In genomic region chr19:45075215-45076028, GRCh38 we compare ENCODE assay signal across 8 cellular contexts. TPM values are rescaled to one million over a fixed set of nuclear protein-coding genes. Genes with fewer than 3 reads are reported as not detected.
DNase-seq lines count a peak whose midpoint lies in the region; ATAC-seq, FAIRE-seq and TF ChIP-seq lines count a peak whose summit lies in the region.
"Had no signal": no experiment of that assay in that cellular context is flagged by ENCODE, and none has a peak within 500 bp of the region (broad histone marks: within the 10 kb centered on the region; RNA-seq: fewer than 3 reads in every experiment).

No MANE protein-coding gene starts in this region.

- TF ChIP-seq CTCF in GM10266 (IDR thresholded peaks at IDR 0.05; ENCODE audit: control insufficient read depth, insufficient read depth, low read depth, missing control alignments) (no peak), kidney (IDR thresholded peaks at IDR 0.05; ENCODE audit: borderline replicate concordance, extremely low read depth, insufficient read depth) (no peak)

- H3K4me1 ChIP-seq in SJCRH30: no peaks in the 10 kb centered on the region
- H3K4me1 ChIP-seq in kidney (ENCODE audit: control insufficient read depth in 1 of 2, insufficient read depth in 1 of 2, low read depth in 1 of 2, low read length in 2 of 2): peaks cover 12 to 19% of the 10 kb centered on the region in 2 donors

- H3K9me3 ChIP-seq in SJCRH30 (replicated peaks): no peaks in the 10 kb centered on the region
- H3K9me3 ChIP-seq in kidney (ENCODE audit: control insufficient read depth in 1 of 2, low read length in 2 of 2): no peaks in the 10 kb centered on the region

- FAIRE-seq in kidney (lab: Jason Lieb, UNC): no peak
- FAIRE-seq: frontal cortex had no signal

- H3K27ac ChIP-seq in SJCRH30 (no peak overlapping the region), kidney (ENCODE audit: low read depth in 2 of 2, low read length in 2 of 2) (peak overlapping the region; percentile 32 to 69)

- DNase-seq in GM10266 (ENCODE audit: extremely low spot score) (peak; percentile 98), HT-29 (ENCODE audit: low spot score) (peak; percentile 67), SJCRH30 (peak; percentile 18 to 25), kidney (peak; percentile 96)
- peak; percentile 22 for DNase-seq in central memory CD4-positive, alpha-beta T cell
- peak; percentile 28 for DNase-seq in stimulated activated CD4-positive, alpha-beta T cell treated with anti-CD3 and anti-CD28 coated beads, Interleukin-1b, Interleukin-23, amount 100 ng/mL, for 48 hours

- intact Hi-C loops in kidney (cut with DNase I): no loop called here

- H3K4me3 ChIP-seq in SJCRH30: no peak overlapping the region
- peak overlapping the region; percentile 29 to 54 for H3K4me3 ChIP-seq in kidney (ENCODE audit: low read length in 2 of 2)

- H3K36me3 ChIP-seq in SJCRH30 (peaks cover 1% of the 10 kb centered on the region; the same call in 1 of the 2 replicates), kidney (ENCODE audit: control insufficient read depth in 1 of 2, insufficient read depth in 2 of 2, low read length in 2 of 2) (peaks cover 2% of the 10 kb centered on the region in 2 donors)

- peak; percentile 49 for ATAC-seq in GM21515 (IDR thresholded peaks at IDR 0.05; ENCODE audit: unreplicated experiment)

- peak overlapping the region; percentile 24 to 26 for H3K9ac ChIP-seq in kidney (ENCODE audit: low read length in 2 of 2)

- no peaks in the 10 kb centered on the region for H3K27me3 ChIP-seq in SJCRH30

RNA-seq across cellular contexts. Expression of gene ZNF296, which starts 0.9 kb away (rescaled TPM):
- 1.5 and 1.7 TPM in 2 replicates for total RNA-seq in HT-29 (2014; rRNA removed; shearing (Covaris generic))
- not detected in 2 replicates for total RNA-seq in SJCRH30 (2014; rRNA removed; shearing (Covaris generic))
- total RNA-seq in kidney: 2.1 TPM
- polyA plus RNA-seq in kidney (ENCODE audit: insufficient read depth, low read depth, low replicate concordance): 1.2 TPM

RNA-seq across cellular contexts. Expression of gene GEMIN7, which starts 3.6 kb away (rescaled TPM):
- total RNA-seq in HT-29 (2014; rRNA removed; shearing (Covaris generic)): 113 and 137 TPM in 2 replicates
- total RNA-seq in SJCRH30 (2014; rRNA removed; shearing (Covaris generic)): 37.3 and 37.9 TPM in 2 replicates
- 17.2 TPM for total RNA-seq in kidney
- polyA plus RNA-seq in kidney (ENCODE audit: insufficient read depth, low read depth, low replicate concordance): 32.2 TPM

RNA-seq across cellular contexts. Expression of gene PPP1R37, which starts 17.6 kb away (rescaled TPM):
- 108 and 128 TPM in 2 replicates for total RNA-seq in HT-29 (2014; rRNA removed; shearing (Covaris generic))
- total RNA-seq in SJCRH30 (2014; rRNA removed; shearing (Covaris generic)): 19.4 and 20.0 TPM in 2 replicates
- total RNA-seq in kidney: 33.0 TPM
- 21.6 TPM for polyA plus RNA-seq in kidney (ENCODE audit: insufficient read depth, low read depth, low replicate concordance)

RNA-seq across cellular contexts. Expression of gene CLASRP, which starts 36.6 kb away (rescaled TPM):
- total RNA-seq in HT-29 (2014; rRNA removed; shearing (Covaris generic)): 90.2 and 99.9 TPM in 2 replicates
- total RNA-seq in SJCRH30 (2014; rRNA removed; shearing (Covaris generic)): 26.4 and 39.8 TPM in 2 replicates
- total RNA-seq in kidney: 83.6 TPM
- polyA plus RNA-seq in kidney (ENCODE audit: insufficient read depth, low read depth, low replicate concordance): 38.0 TPM

Comparison
In these comparisons a context has a peak if more than half of its experiments do, and no peak if none do; other contexts are left out.
1. DNase-seq: peak in every context shown above with its lines; median percentile 98 in GM10266; 96 in kidney; 67 in HT-29; 28 in stimulated activated CD4-positive, alpha-beta T cell treated with anti-CD3 and anti-CD28 coated beads, Interleukin-1b, Interleukin-23, amount 100 ng/mL, for 48 hours; 22 in central memory CD4-positive, alpha-beta T cell; 22 in SJCRH30.